ENCODE assay signal across 19 cellular contexts in the genomic region with DNA sequence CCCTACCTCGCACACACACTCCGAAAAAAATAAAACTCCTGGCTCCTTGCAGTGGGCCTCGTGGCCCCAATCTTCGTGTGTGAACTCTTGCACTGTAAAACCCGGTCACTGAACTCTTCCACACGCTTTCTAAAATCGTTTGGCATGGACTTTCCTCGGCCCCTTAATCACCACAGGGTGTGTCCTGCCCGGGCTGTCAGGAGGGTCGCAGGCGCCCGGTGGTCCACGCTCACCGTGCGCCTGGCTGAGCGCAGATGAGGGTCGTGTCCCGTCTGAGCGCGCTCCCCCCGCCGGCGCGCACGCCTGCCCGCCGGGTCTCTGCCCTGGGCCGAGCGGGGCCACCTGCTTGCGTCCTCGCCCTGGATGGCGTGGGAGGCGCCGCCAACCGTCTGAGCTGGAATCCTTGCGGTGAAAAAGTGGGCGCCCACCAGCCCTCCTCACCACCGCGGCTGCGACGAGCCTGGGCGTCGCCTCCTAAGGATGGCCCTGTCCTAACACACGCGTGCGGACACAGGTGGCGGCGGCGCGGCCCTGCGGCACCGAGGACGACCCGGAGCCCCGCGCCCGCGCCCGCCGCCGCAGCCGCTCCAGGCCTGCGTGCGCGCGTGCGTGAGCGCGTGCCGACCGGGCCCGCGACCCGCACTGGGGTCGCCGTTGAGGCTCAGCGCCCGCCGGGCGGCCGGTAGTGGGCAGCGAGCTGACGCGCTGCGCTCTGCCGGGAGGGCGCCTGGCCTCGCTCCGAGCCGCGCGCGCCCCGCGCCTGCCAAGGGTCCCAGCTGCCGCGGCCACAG.
DNase-seq lines count a peak whose midpoint lies in the region; FAIRE-seq and TF ChIP-seq lines count a peak whose summit lies in the region.
"Had no signal": no experiment of that assay in that cellular context is flagged by ENCODE, and none has a peak within 500 bp of the region (broad histone marks: within the 10 kb centered on the region; RNA-seq: fewer than 3 reads in every experiment).

No MANE protein-coding gene starts in this region.

- H3K27ac Mint-ChIP-seq in astrocyte (ENCODE audit: unreplicated experiment): no peak overlapping the region
- H3K27ac Mint-ChIP-seq: activated CD4-positive, alpha-beta memory T cell treated with anti-CD3 and anti-CD28 coated beads for 36 hours; naive B cell had no signal

- 9% methylated on average over 79 of the region's 97 CpGs for WGBS in smooth muscle cell (ENCODE audit: low lambda C conversion rate)
- WGBS in GM23248 (ENCODE audit: low coverage in 1 of 2, low lambda C conversion rate in 2 of 2, missing lambda C conversion rate in 2 of 2), 2 experiments: 3 to 5% methylated on average over 84 to 96 of the region's 97 CpGs

- FAIRE-seq in astrocyte (lab: Jason Lieb, UNC): no peak
- FAIRE-seq: A204.1, islet of Langerhans had no signal

- no peaks in the 10 kb centered on the region for H3K9me3 ChIP-seq in astrocyte (ENCODE audit: insufficient read depth, low read depth, low read length)
- no peaks in the 10 kb centered on the region for H3K9me3 ChIP-seq in iPS-18c (ENCODE audit: control insufficient read depth, insufficient read depth, low read length)
- H3K9me3 ChIP-seq in smooth muscle cell (replicated peaks; ENCODE audit: low read depth): no peaks in the 10 kb centered on the region
- H3K9me3 ChIP-seq in GM23248 (ENCODE audit: low read depth): no peaks in the 10 kb centered on the region
- H3K9me3 ChIP-seq: thyroid gland had no signal

- DNase-seq in DMS53 (lab: John Stamatoyannopoulos, UW) (peak; percentile 12), DMS53 treated with DMSO at 0.1 percent for 48 hours (lab: John Stamatoyannopoulos, UW; ENCODE audit: unreplicated experiment) (no peak), astrocyte (ENCODE audit: low read depth) (no peak), smooth muscle cell (lab: John Stamatoyannopoulos, UW; ENCODE audit: unreplicated experiment) (no peak), DMS153 treated with DMSO at 0.1 percent for 48 hours (lab: John Stamatoyannopoulos, UW; ENCODE audit: unreplicated experiment) (no peak), HT-29 (ENCODE audit: low spot score) (no peak), GM23248 (no peak)
- DNase-seq: activated CD4-positive, alpha-beta memory T cell treated with anti-CD3 and anti-CD28 coated beads for 36 hours; activated gamma-delta T cell treated with Interleukin-2 at 50 U/mL for 16 hours; COR-L47; naive B cell; NCI-H1092; RPMI8226 had no signal

- peaks cover 7% of the 10 kb centered on the region for H3K9me3 Mint-ChIP-seq in astrocyte (ENCODE audit: unreplicated experiment)
- H3K9me3 Mint-ChIP-seq: activated CD4-positive, alpha-beta memory T cell treated with anti-CD3 and anti-CD28 coated beads for 36 hours; T-helper 2 cell treated with Interferon-gamma antibody and Interleukin-4, amounts not matched to agents 5 μg/mL and 100 μg/mL, for 36 hours had no signal

- no peak for TF ChIP-seq CTCF in astrocyte (IDR thresholded peaks at IDR 0.05; ENCODE audit: insufficient read depth, low read depth, low read length)
- TF ChIP-seq CTCF in smooth muscle cell (IDR thresholded peaks at IDR 0.05; ENCODE audit: borderline replicate concordance, insufficient read depth, poor library complexity, severe bottlenecking): no peak

- H3K27me3 ChIP-seq in astrocyte (ENCODE audit: insufficient read depth, low read length) (peaks cover 36% of the 10 kb centered on the region), smooth muscle cell (ENCODE audit: low read depth) (peaks cover 62% of the 10 kb centered on the region), GM23248 (replicated peaks; ENCODE audit: insufficient read depth) (peaks cover 41% of the 10 kb centered on the region)
- H3K27me3 ChIP-seq: thyroid gland had no signal

- H3K4me1 Mint-ChIP-seq in astrocyte (ENCODE audit: low read depth, unreplicated experiment): peaks cover 2% of the 10 kb centered on the region

- no peaks in the 10 kb centered on the region for H4K20me1 ChIP-seq in astrocyte (ENCODE audit: insufficient read depth, low read length)
- H4K20me1 ChIP-seq in smooth muscle cell (ENCODE audit: low read depth): no peaks in the 10 kb centered on the region
- no peaks in the 10 kb centered on the region for H4K20me1 ChIP-seq in GM23248 (ENCODE audit: insufficient read depth)

- in situ Hi-C loops in GM23248 (cut with MboI): no loop called here

- no peak overlapping the region for H3K9ac ChIP-seq in astrocyte (ENCODE audit: low read length)
- no peak overlapping the region for H3K9ac ChIP-seq in smooth muscle cell (ENCODE audit: low read depth)
- H3K9ac ChIP-seq in GM23248: no peak overlapping the region

- H2AFZ ChIP-seq in astrocyte (ENCODE audit: low read depth, low read length) (no peak overlapping the region), smooth muscle cell (ENCODE audit: low read depth) (no peak overlapping the region), GM23248 (no peak overlapping the region)

- H3K4me3 Mint-ChIP-seq in astrocyte (ENCODE audit: unreplicated experiment): peak overlapping the region; percentile 71
- H3K4me3 Mint-ChIP-seq: activated CD4-positive, alpha-beta memory T cell treated with anti-CD3 and anti-CD28 coated beads for 36 hours had no signal

- no peaks in the 10 kb centered on the region for H3K9me2 ChIP-seq in GM23248 (ENCODE audit: insufficient read depth)

- no peak overlapping the region for H3K4me3 ChIP-seq in astrocyte (ENCODE audit: insufficient read depth, low read depth, low read length)
- H3K4me3 ChIP-seq in iPS-18c (ENCODE audit: insufficient read depth, low read depth, low read length): peak overlapping the region; percentile 38
- peak overlapping the region; percentile 43 for H3K4me3 ChIP-seq in smooth muscle cell
- H3K4me3 ChIP-seq in GM23248: no peak overlapping the region
- H3K4me3 ChIP-seq: thyroid gland had no signal

- H3K27ac ChIP-seq in astrocyte (ENCODE audit: low read depth, low read length) (no peak overlapping the region), smooth muscle cell (ENCODE audit: low read depth) (no peak overlapping the region), GM23248 (no peak overlapping the region)
- H3K27ac ChIP-seq: skin epidermis, thyroid gland had no signal

- H3F3A ChIP-seq in smooth muscle cell (ENCODE audit: low read depth) (no peaks in the 10 kb centered on the region), GM23248 (ENCODE audit: insufficient read depth) (no peaks in the 10 kb centered on the region)

- no peaks in the 10 kb centered on the region for H3K36me3 ChIP-seq in astrocyte (ENCODE audit: insufficient read depth, low read length)
- H3K36me3 ChIP-seq in smooth muscle cell (ENCODE audit: low read depth): no peaks in the 10 kb centered on the region
- H3K36me3 ChIP-seq in GM23248 (ENCODE audit: low read depth): no peaks in the 10 kb centered on the region
- H3K36me3 ChIP-seq: thyroid gland had no signal

- H3K79me2 ChIP-seq in astrocyte (ENCODE audit: insufficient read depth, low read length) (no peaks in the 10 kb centered on the region), smooth muscle cell (ENCODE audit: low read depth) (no peaks in the 10 kb centered on the region), GM23248 (ENCODE audit: insufficient read depth) (no peaks in the 10 kb centered on the region)

- H3K27me3 Mint-ChIP-seq in astrocyte (ENCODE audit: low read depth, unreplicated experiment): peaks cover 67% of the 10 kb centered on the region

- H3K4me1 ChIP-seq in astrocyte (ENCODE audit: insufficient read depth, low read length): no peaks in the 10 kb centered on the region
- H3K4me1 ChIP-seq in smooth muscle cell (ENCODE audit: low read depth): peaks cover 20% of the 10 kb centered on the region
- no peaks in the 10 kb centered on the region for H3K4me1 ChIP-seq in GM23248 (ENCODE audit: insufficient read depth)

- peaks cover 2% of the 10 kb centered on the region for H3K36me3 Mint-ChIP-seq in astrocyte (ENCODE audit: low read depth, unreplicated experiment)
- H3K36me3 Mint-ChIP-seq: activated CD4-positive, alpha-beta memory T cell treated with anti-CD3 and anti-CD28 coated beads for 36 hours had no signal

- peak overlapping the region; percentile 70 for H3K4me2 ChIP-seq in astrocyte (ENCODE audit: low read length)
- H3K4me2 ChIP-seq in smooth muscle cell: peak overlapping the region; percentile 85
- no peak overlapping the region for H3K4me2 ChIP-seq in GM23248 (ENCODE audit: unreplicated experiment)

Comparison
In these comparisons a context has a peak if more than half of its experiments do, and no peak if none do; other contexts are left out.
1. H3K4me3 ChIP-seq: peak in iPS-18c (single experiment) and smooth muscle cell (single experiment); none in astrocyte (single experiment) and GM23248 (single experiment).